8 cellular contexts compared by ENCODE assay signal in genomic region chr17:7843536-7844291, GRCh38. TPM values are rescaled to one million over a fixed set of nuclear protein-coding genes. Genes with fewer than 3 reads are reported as not detected.
DNase-seq lines count a peak whose midpoint lies in the region; ATAC-seq and TF ChIP-seq lines count a peak whose summit lies in the region.

No MANE protein-coding gene starts in this region.

- H3K4me3 ChIP-seq in H7 (ENCODE audit: insufficient read depth, low read depth, low read length): peak overlapping the region; percentile 86
- H3K4me3 ChIP-seq in prostate gland: peak overlapping the region; percentile 67 to 72
- H3K4me3 ChIP-seq in upper lobe of left lung: peak overlapping the region; percentile 82 to 90 (median 87)

- H3K4me1 ChIP-seq in prostate gland (replicated peaks): peaks cover 22% of the 10 kb centered on the region
- H3K4me1 ChIP-seq in upper lobe of left lung: peaks cover 28 to 60% (median 39%) of the 10 kb centered on the region in 4 donors

- no peaks in the 10 kb centered on the region for H3K27me3 Mint-ChIP-seq in T-helper 2 cell treated with Interferon-gamma antibody and Interleukin-4, amounts not matched to agents 5 μg/mL and 100 μg/mL, for 36 hours (ENCODE audit: low read depth)

- H3K9me3 ChIP-seq in prostate gland (no peaks in the 10 kb centered on the region), upper lobe of left lung (no peaks in the 10 kb centered on the region)

- DNase-seq in DMS153 (lab: John Stamatoyannopoulos, UW): peak; percentile 43
- peak; percentile 94 for DNase-seq in H7
- DNase-seq in NCI-H128 (lab: John Stamatoyannopoulos, UW; ENCODE audit: unreplicated experiment): peak; percentile 35
- DNase-seq in T-helper 2 cell treated with Interferon-gamma antibody and Interleukin-4, amounts not matched to agents 5 μg/mL and 100 μg/mL, for 36 hours (ENCODE audit: low spot score): peak; percentile 85
- peak in 41 of 56 donors; percentile 24 to 82 (median 66) for DNase-seq in amygdala (lab: John Stamatoyannopoulos, UW)
- DNase-seq in left ventricle myocardium superior: peak; percentile 88
- DNase-seq in prostate gland (ENCODE audit: low spot score): peak; percentile 77
- DNase-seq in upper lobe of left lung: peak; percentile 91 to 97

- under 1% methylated on average over 61 of the region's 61 CpGs for WGBS in prostate gland
- 1 to 2% methylated on average over 48 to 54 of the region's 61 CpGs for WGBS in upper lobe of left lung, 2 donors

- intact Hi-C loops in left ventricle myocardium superior (cut with micrococcal nuclease) (no loop called here), prostate gland (cut with DNase I) (loop anchor here (5.0 to 10.0 kb wide), 2 partner anchors 311 to 496 kb away; partner anchors contain the start of gene PER1)

- H3K27ac ChIP-seq in prostate gland (peak overlapping the region; percentile 98 to 99), upper lobe of left lung (peak overlapping the region; percentile 99 to 100 (median 100))

- H3K4me1 Mint-ChIP-seq in T-helper 2 cell treated with Interferon-gamma antibody and Interleukin-4, amounts not matched to agents 5 μg/mL and 100 μg/mL, for 36 hours (ENCODE audit: low read depth): peaks cover 42% of the 10 kb centered on the region

- peaks cover 2% of the 10 kb centered on the region for H3K36me3 Mint-ChIP-seq in T-helper 2 cell treated with Interferon-gamma antibody and Interleukin-4, amounts not matched to agents 5 μg/mL and 100 μg/mL, for 36 hours (ENCODE audit: low read depth)

- TF ChIP-seq POLR2A in prostate gland (IDR thresholded peaks at IDR 0.05) (peak; percentile 75), upper lobe of left lung (IDR thresholded peaks at IDR 0.05) (peak in 3 of 4 donors; percentile 27 to 64 (median 61))

- no peak for TF ChIP-seq CTCF in prostate gland (IDR thresholded peaks at IDR 0.05)
- peak in 1 of 6 experiments; percentile 5 for TF ChIP-seq CTCF in upper lobe of left lung (IDR thresholded peaks at IDR 0.05)

- peak in 2 of 4 donors; percentile 63 to 86 for TF ChIP-seq EP300 in upper lobe of left lung (IDR thresholded peaks at IDR 0.05)

- ATAC-seq in left ventricle myocardium superior (peak; percentile 32), upper lobe of left lung (ENCODE audit: low FRiP score in 2 of 2) (peak; percentile 66 to 75)

- peaks cover 35% of the 10 kb centered on the region for H3K27me3 ChIP-seq in H7 (ENCODE audit: control insufficient read depth, insufficient read depth, low read length)
- H3K27me3 ChIP-seq in prostate gland (replicated peaks; ENCODE audit: insufficient read depth): no peaks in the 10 kb centered on the region
- no peaks in the 10 kb centered on the region for H3K27me3 ChIP-seq in upper lobe of left lung

- H3K4me3 Mint-ChIP-seq in T-helper 2 cell treated with Interferon-gamma antibody and Interleukin-4, amounts not matched to agents 5 μg/mL and 100 μg/mL, for 36 hours: peak overlapping the region; percentile 99

- H3K36me3 ChIP-seq in H7 (replicated peaks; ENCODE audit: control insufficient read depth, insufficient read depth, low read length): no peaks in the 10 kb centered on the region
- peaks cover 14 to 20% of the 10 kb centered on the region in 2 donors for H3K36me3 ChIP-seq in prostate gland
- H3K36me3 ChIP-seq in upper lobe of left lung: peaks cover 20 to 38% (median 36%) of the 10 kb centered on the region in 4 donors

- H3K27ac Mint-ChIP-seq in T-helper 2 cell treated with Interferon-gamma antibody and Interleukin-4, amounts not matched to agents 5 μg/mL and 100 μg/mL, for 36 hours: peak overlapping the region; percentile 99

- H3K9me3 Mint-ChIP-seq in T-helper 2 cell treated with Interferon-gamma antibody and Interleukin-4, amounts not matched to agents 5 μg/mL and 100 μg/mL, for 36 hours: no peaks in the 10 kb centered on the region

RNA-seq across cellular contexts. Expression of gene KDM6B, which starts 9.7 kb away (rescaled TPM):
- 1.1 and 1.6 TPM in 2 replicates for total RNA-seq in H7 (2014; rRNA removed; shearing (Covaris generic))
- total RNA-seq in left ventricle myocardium superior (28.1 TPM), prostate gland (10 to 100 TPM; 12.7 to 30.2 TPM), upper lobe of left lung (10 to 100 TPM; 17.5 to 68.0 (median 42.2) TPM)

RNA-seq across cellular contexts. Expression of gene TMEM88, which starts 11.2 kb away (rescaled TPM):
- total RNA-seq in H7 (2014; rRNA removed; shearing (Covaris generic)): 7.2 and 27.0 TPM in 2 replicates
- 32.6 TPM for total RNA-seq in left ventricle myocardium superior
- total RNA-seq in prostate gland: 10 to 100 TPM; 11.1 to 15.7 TPM
- 10 to 100 TPM in 2 of 6 donors, 1 to 10 TPM in 3, not detected in 1; 1.6 to 16.1 (median 9.3) TPM for total RNA-seq in upper lobe of left lung

RNA-seq across cellular contexts. Expression of gene NAA38, which starts 13.6 kb away (rescaled TPM):
- total RNA-seq in H7 (2014; rRNA removed; shearing (Covaris generic)): 59.0 and 81.9 TPM in 2 replicates
- total RNA-seq in left ventricle myocardium superior (93.2 TPM), prostate gland (100 to 1,000 TPM in 1 of 2 donors, 10 to 100 TPM in 1; 74.6 to 163 TPM), upper lobe of left lung (100 to 1,000 TPM in 2 of 6 donors, 10 to 100 TPM in 4; 50.0 to 111 (median 75.5) TPM)

RNA-seq across cellular contexts. Expression of gene CYB5D1, which starts 14.1 kb away (rescaled TPM):
- 10.2 and 10.3 TPM in 2 replicates for total RNA-seq in H7 (2014; rRNA removed; shearing (Covaris generic))
- total RNA-seq in left ventricle myocardium superior: 25.6 TPM
- total RNA-seq in prostate gland: 10 to 100 TPM in 1 of 2 donors, 1 to 10 TPM in 1; 5.7 to 20.8 TPM
- 10 to 100 TPM in 2 of 6 donors, 1 to 10 TPM in 4; 5.2 to 12.4 (median 7.3) TPM for total RNA-seq in upper lobe of left lung

RNA-seq across cellular contexts. Expression of gene CHD3, which starts 44.9 kb away (rescaled TPM):
- total RNA-seq in H7 (2014; rRNA removed; shearing (Covaris generic)): 30.1 TPM in 2 replicates
- 13.1 TPM for total RNA-seq in left ventricle myocardium superior
- 100 to 1,000 TPM; 166 to 196 TPM for total RNA-seq in prostate gland
- 100 to 1,000 TPM in 2 of 6 donors, 10 to 100 TPM in 4; 68.1 to 183 (median 91.3) TPM for total RNA-seq in upper lobe of left lung

Comparison
In these comparisons a context has a peak if more than half of its experiments do, and no peak if none do; other contexts are left out.
1. Peak in every context shown above with its lines: DNase-seq, ATAC-seq, H3K4me3 ChIP-seq and H3K27ac ChIP-seq.
2. DNase-seq: peak in every context shown above with its lines; median percentile 94 in H7; 94 in upper lobe of left lung; 88 in left ventricle myocardium superior; 85 in T-helper 2 cell treated with Interferon-gamma antibody and Interleukin-4, amounts not matched to agents 5 μg/mL and 100 μg/mL, for 36 hours; 77 in prostate gland; 66 in amygdala; 43 in DMS153; 35 in NCI-H128.